ENCODE assay signal across 8 cellular contexts in genomic region chr11:130159657-130160459, GRCh38. TPM values are rescaled to one million over a fixed set of nuclear protein-coding genes. Genes with fewer than 3 reads are reported as not detected.
DNase-seq lines count a peak whose midpoint lies in the region; ATAC-seq and TF ChIP-seq lines count a peak whose summit lies in the region.

Gene ST14 (plus strand): TSS chr11:130159782. CDS start chr11:130159980, 198 bp downstream.

- peak within 1 kb of the TSS; percentile 75 for H3K27ac ChIP-seq in PC-9

- peaks cover 58% of the 10 kb centered on the region for H3K4me1 ChIP-seq in PC-9 (replicated peaks; ENCODE audit: insufficient read depth)

- H3K4me2 ChIP-seq in PC-9, result peak within 1 kb of the TSS; percentile 94

- H3K27ac Mint-ChIP-seq in glutamatergic neuron (ENCODE audit: unreplicated experiment) (no peak within 1 kb of the TSS), progenitor cell of endocrine pancreas (peak within 1 kb of the TSS; percentile 93)

- no TSS peak for BruUV-seq in PC-9 (replicated peaks; lab: Mats Ljungman, UMichigan)

- H3K36me3 ChIP-seq in PC-9 (ENCODE audit: low read depth), result 0 out of 2 replicates have a peak, but pooled peaks cover 4% of the 10 kb centered on the region

- H3K4me3 ChIP-seq in PC-9, result peak within 1 kb of the TSS; percentile 100

- TF ChIP-seq CTCF in PC-9 (conservative IDR thresholded peaks at IDR 0.05) (no peak), glutamatergic neuron (IDR thresholded peaks at IDR 0.05; ENCODE audit: partially characterized antibody, unreplicated experiment) (no peak), progenitor cell of endocrine pancreas (IDR thresholded peaks at IDR 0.05; ENCODE audit: unreplicated experiment) (no peak)

- H3K4me3 Mint-ChIP-seq in glutamatergic neuron (ENCODE audit: unreplicated experiment) (peak within 1 kb of the TSS; percentile 80), progenitor cell of endocrine pancreas (ENCODE audit: low read depth) (peak within 1 kb of the TSS; percentile 86)

- ATAC-seq in GM21529 (IDR thresholded peaks at IDR 0.05; ENCODE audit: unreplicated experiment) (peak; percentile 49), GM19463 (IDR thresholded peaks at IDR 0.05; ENCODE audit: unreplicated experiment) (no peak)

- POLR2A ChIA-PET in PC-9 (lab: Charles Lee; ENCODE audit: unreplicated experiment), result interaction anchor here (0.5 to 1.9 kb wide), 5 partner anchors 14 to 253 kb away, joined by 4 to 15 read pairs (median 4); no protein-coding TSS in a partner anchor

- H3K9me2 ChIP-seq in PC-9 (ENCODE audit: insufficient read depth), result no peaks in the 10 kb centered on the region

- intact Hi-C loops in PC-9 (cut with micrococcal nuclease; ENCODE audit: unreplicated experiment), result no loop called here

- H3F3A ChIP-seq in PC-9 (ENCODE audit: insufficient read depth, low read depth), result peaks cover 18% of the 10 kb centered on the region; the same call in 1 of the 2 replicates

- H3K9me3 Mint-ChIP-seq in glutamatergic neuron (ENCODE audit: unreplicated experiment) (peaks cover 3% of the 10 kb centered on the region), progenitor cell of endocrine pancreas (ENCODE audit: low read depth) (no peaks in the 10 kb centered on the region)

- H3K36me3 Mint-ChIP-seq in glutamatergic neuron (ENCODE audit: unreplicated experiment), result peaks cover 11% of the 10 kb centered on the region
- H3K36me3 Mint-ChIP-seq in progenitor cell of endocrine pancreas (ENCODE audit: insufficient read depth), result no peaks in the 10 kb centered on the region

- CTCF ChIA-PET in PC-9 (lab: Charles Lee), result interaction anchor here (1.1 kb wide), 1 partner anchor 14 kb away, joined by 6 read pairs; no protein-coding TSS in a partner anchor

- H3K79me2 ChIP-seq in PC-9 (ENCODE audit: low read depth), result peaks cover 49% of the 10 kb centered on the region

- H3K27me3 Mint-ChIP-seq in glutamatergic neuron (ENCODE audit: unreplicated experiment) (peaks cover 12% of the 10 kb centered on the region), progenitor cell of endocrine pancreas (peaks cover 32% of the 10 kb centered on the region)

- no peaks in the 10 kb centered on the region for H3K9me3 ChIP-seq in PC-9 (ENCODE audit: insufficient read depth, low read depth)

- peaks cover 23% of the 10 kb centered on the region for H4K20me1 ChIP-seq in PC-9 (ENCODE audit: insufficient read depth)

- H3K27me3 ChIP-seq in PC-9 (ENCODE audit: insufficient read depth, low read depth), result no peaks in the 10 kb centered on the region

- peak within 1 kb of the TSS; percentile 78 for H2AFZ ChIP-seq in PC-9

- H3K4me1 Mint-ChIP-seq in glutamatergic neuron (ENCODE audit: low read depth, unreplicated experiment) (peaks cover 9% of the 10 kb centered on the region), progenitor cell of endocrine pancreas (ENCODE audit: low read depth) (peaks cover 14% of the 10 kb centered on the region)

- DNase-seq in AG20443 (ENCODE audit: low spot score), result peak; percentile 25
- peak; percentile 63 to 76 for DNase-seq in PC-9
- DNase-seq in glutamatergic neuron, result peak; percentile 45
- peak; percentile 56 for DNase-seq in progenitor cell of endocrine pancreas (ENCODE audit: low spot score, unreplicated experiment)
- DNase-seq in H4 (ENCODE audit: low spot score), result no peak
- no peak for DNase-seq in hippocampal formation (lab: John Stamatoyannopoulos, UW)

RNA-seq across cellular contexts. Expression of gene ST14, which starts in this region (rescaled TPM):
- total RNA-seq in PC-9 (2021) (139 and 141 TPM in 2 replicates), glutamatergic neuron (ENCODE audit: unreplicated experiment) (0.12 TPM), progenitor cell of endocrine pancreas (94.7 and 94.9 TPM in 2 replicates)
- total RNA-seq in H4 (2014; rRNA removed; shearing (Covaris generic)), result 0.02 and 0.10 TPM in 2 replicates

Comparison
In these comparisons a context has a peak if more than half of its experiments do, and no peak if none do; other contexts are left out.
1. RNA of gene ST14 (total RNA-seq): 139 to 141 TPM in PC-9 and 94.7 to 94.9 TPM in progenitor cell of endocrine pancreas; 0.12 TPM in glutamatergic neuron (single experiment) and 0.02 to 0.10 TPM in H4; every median in the first group is over 10 times any median in the second.
2. Peak in DNase-seq in glutamatergic neuron; RNA of the gene not detected or under 1 TPM.
3. DNase-seq: peak in AG20443 (single experiment), PC-9 (2 of 2) and progenitor cell of endocrine pancreas (single experiment); none in H4 (single experiment) and hippocampal formation (0 of 2).